Comparison of ENCODE assay signal across 8 cellular contexts in genomic region chr4:114807759-114808404, GRCh38.
DNase-seq lines count a peak whose midpoint lies in the region; ATAC-seq lines count a peak whose summit lies in the region.

No MANE protein-coding gene starts in this region.

- peaks cover 0 to 19% (median 0%) of the 10 kb centered on the region in 3 donors for H3K27me3 Mint-ChIP-seq in naive B cell

- no peak overlapping the region for H3K4me3 Mint-ChIP-seq in naive B cell

- H3K4me1 Mint-ChIP-seq in naive B cell = peaks cover 0 to 8% (median 0%) of the 10 kb centered on the region in 3 donors

- no peaks in the 10 kb centered on the region for H3K36me3 Mint-ChIP-seq in naive B cell

- ATAC-seq in GM19397 (IDR thresholded peaks at IDR 0.05; ENCODE audit: unreplicated experiment) = peak; percentile 99
- ATAC-seq in HG03196 (IDR thresholded peaks at IDR 0.05; ENCODE audit: unreplicated experiment) = peak; percentile 97
- peak; percentile 58 to 73 for ATAC-seq in naive B cell (ENCODE audit: low read depth in 2 of 2)

- H3K9me3 Mint-ChIP-seq in naive B cell = no peaks in the 10 kb centered on the region

- in situ Hi-C loops in SK-MEL-5 (cut with HindIII; ENCODE audit: low pct_unique_long_range_greater_than_20kb, low sequenced_read_pairs) = no loop called here

- H3K27ac Mint-ChIP-seq in naive B cell = no peak overlapping the region

- DNase-seq in EL = peak; percentile 37
- DNase-seq in SK-MEL-5 (ENCODE audit: low read depth, low spot score) = peak; percentile 68
- peak; percentile 9 for DNase-seq in dermis blood vessel endothelial cell
- DNase-seq in naive B cell = peak; percentile 27
- DNase-seq in cerebellum (ENCODE audit: low spot score) = no peak
- no peak for DNase-seq in DMS153 treated with DMSO at 0.1 percent for 48 hours (lab: John Stamatoyannopoulos, UW; ENCODE audit: unreplicated experiment)

Comparison
In these comparisons a context has a peak if more than half of its experiments do, and no peak if none do; other contexts are left out.
1. DNase-seq: peak in EL (single experiment), SK-MEL-5 (single experiment), dermis blood vessel endothelial cell (single experiment) and naive B cell (single experiment); none in cerebellum (single experiment) and DMS153 treated with DMSO at 0.1 percent for 48 hours (single experiment).
2. Peak in every context shown above with its lines, with median percentiles within 50 percentile points of each other: ATAC-seq.